Comparison of ENCODE assay signal across 8 cellular contexts in genomic region chr2:97748397-97748796, GRCh38. TPM values are rescaled to one million over a fixed set of nuclear protein-coding genes. Genes with fewer than 3 reads are reported as not detected.
DNase-seq lines count a peak whose midpoint lies in the region; ATAC-seq and TF ChIP-seq lines count a peak whose summit lies in the region.

No MANE protein-coding gene starts in this region.

- H3K27me3 Mint-ChIP-seq in activated naive CD8-positive, alpha-beta T cell treated with anti-CD3 and anti-CD28 coated beads for 36 hours, result no peaks in the 10 kb centered on the region
- no peaks in the 10 kb centered on the region for H3K27me3 Mint-ChIP-seq in type B pancreatic cell

- 55 to 57% methylated on average over 10 of the region's 10 CpGs for WGBS in aorta, 2 donors

- ATAC-seq in SK-N-SH treated with all-trans-retinoic acid at 6 μM for 48 hours (peak; percentile 76; the same call in 2 of the 3 replicates), aorta (ENCODE audit: low FRiP score) (no peak), GM18517 (IDR thresholded peaks at IDR 0.05; ENCODE audit: unreplicated experiment) (no peak)

- intact Hi-C loops in aorta (cut with DNase I), result no loop called here

- H3K4me1 ChIP-seq in aorta (ENCODE audit: control insufficient read depth in 1 of 2, insufficient read depth in 2 of 2, low read length in 2 of 2), result no peaks in the 10 kb centered on the region

- H3K27me3 ChIP-seq in aorta (ENCODE audit: control insufficient read depth in 1 of 2, insufficient read depth in 2 of 2, low read length in 1 of 2), result no peaks in the 10 kb centered on the region

- DNase-seq in HEK293T (ENCODE audit: extremely low spot score) (peak; percentile 61), medulla oblongata (ENCODE audit: extremely low spot score) (peak; percentile 7), type B pancreatic cell (ENCODE audit: extremely low spot score, unreplicated experiment) (peak; percentile 67), aorta (no peak)
- peak; percentile 74 for DNase-seq in activated naive CD8-positive, alpha-beta T cell treated with anti-CD3 and anti-CD28 coated beads for 36 hours

- H3K9me3 ChIP-seq in aorta (ENCODE audit: control insufficient read depth, low read length), result no peaks in the 10 kb centered on the region

- H3K27ac ChIP-seq in C4-2B (no peak overlapping the region), aorta (ENCODE audit: low read depth in 1 of 2, low read length in 2 of 2) (no peak overlapping the region)

- no peaks in the 10 kb centered on the region for H3K9me3 Mint-ChIP-seq in activated naive CD8-positive, alpha-beta T cell treated with anti-CD3 and anti-CD28 coated beads for 36 hours
- H3K9me3 Mint-ChIP-seq in type B pancreatic cell, result peaks cover 5% of the 10 kb centered on the region

- peaks cover 0 to 2% of the 10 kb centered on the region in 2 donors for H3K36me3 ChIP-seq in aorta (ENCODE audit: control insufficient read depth in 1 of 2, insufficient read depth in 2 of 2, low read length in 1 of 2)

- peaks cover 8% of the 10 kb centered on the region for H3K36me3 Mint-ChIP-seq in activated naive CD8-positive, alpha-beta T cell treated with anti-CD3 and anti-CD28 coated beads for 36 hours
- H3K36me3 Mint-ChIP-seq in type B pancreatic cell, result peaks cover 28% of the 10 kb centered on the region

- peaks cover 36% of the 10 kb centered on the region for H3K4me1 Mint-ChIP-seq in activated naive CD8-positive, alpha-beta T cell treated with anti-CD3 and anti-CD28 coated beads for 36 hours
- H3K4me1 Mint-ChIP-seq in type B pancreatic cell (ENCODE audit: unreplicated experiment), result peaks cover 50% of the 10 kb centered on the region

- no peak overlapping the region for H3K4me3 Mint-ChIP-seq in activated naive CD8-positive, alpha-beta T cell treated with anti-CD3 and anti-CD28 coated beads for 36 hours
- no peak overlapping the region for H3K4me3 Mint-ChIP-seq in type B pancreatic cell

- TF ChIP-seq CTCF in C4-2B (conservative IDR thresholded peaks at IDR 0.05), result peak; percentile 36
- peak; percentile 58 for TF ChIP-seq CTCF in type B pancreatic cell (conservative IDR thresholded peaks at IDR 0.05)

- peak overlapping the region; percentile 58 for H3K27ac Mint-ChIP-seq in activated naive CD8-positive, alpha-beta T cell treated with anti-CD3 and anti-CD28 coated beads for 36 hours
- H3K27ac Mint-ChIP-seq in type B pancreatic cell, result no peak overlapping the region

- CTCF ChIA-PET in HEK293T (lab: Yijun Ruan, JAX), result interaction anchor here (1.3 to 1.5 kb wide), 5 partner anchors 13 to 50 kb away, joined by 3 to 5 read pairs (median 4); no protein-coding TSS in a partner anchor

- POLR2A ChIA-PET in HEK293T (lab: Yijun Ruan, JAX), result no interaction called here

- H3K4me3 ChIP-seq in aorta (ENCODE audit: low read length in 2 of 2), result no peak overlapping the region

TF ChIP-seq in HEK293T, 16 proteins besides CTCF, POLR2A, EP300 and RAD21:
- TF ChIP-seq TARDBP (IDR thresholded peaks at IDR 0.05) (no peak), FOXA1 (IDR thresholded peaks at IDR 0.05) (no peak), PKNOX1 (IDR thresholded peaks at IDR 0.05) (no peak), SP1 (IDR thresholded peaks at IDR 0.05) (no peak), SUZ12 (IDR thresholded peaks at IDR 0.05) (no peak), LEF1 (IDR thresholded peaks at IDR 0.05; ENCODE audit: borderline replicate concordance) (no peak), CTBP1 (IDR thresholded peaks at IDR 0.05; ENCODE audit: borderline replicate concordance) (no peak), L3MBTL2 (conservative IDR thresholded peaks at IDR 0.05) (no peak), ELF4 (IDR thresholded peaks at IDR 0.05) (no peak), FOXK2 (IDR thresholded peaks at IDR 0.05) (no peak), BHLHE40 (IDR thresholded peaks at IDR 0.05; ENCODE audit: borderline replicate concordance) (no peak)

TF ChIP-seq in SK-N-SH treated with all-trans-retinoic acid at 6 μM for 48 hours, 23 proteins besides CTCF, POLR2A, EP300 and RAD21:
- no peak for TF ChIP-seq ZFP3 (CRISPR knock-in tag; IDR thresholded peaks at IDR 0.05)
- no peak for TF ChIP-seq ISL1 (CRISPR knock-in tag; IDR thresholded peaks at IDR 0.05)
- TF ChIP-seq ARNTL (CRISPR knock-in tag; IDR thresholded peaks at IDR 0.05; ENCODE audit: borderline replicate concordance, low read depth), result no peak
- TF ChIP-seq CREB5 (CRISPR knock-in tag; IDR thresholded peaks at IDR 0.05; ENCODE audit: low read depth), result no peak
- no peak for TF ChIP-seq PATZ1 (CRISPR knock-in tag; IDR thresholded peaks at IDR 0.05; ENCODE audit: borderline replicate concordance)
- no peak for TF ChIP-seq TSHZ2 (CRISPR knock-in tag; IDR thresholded peaks at IDR 0.05)
- TF ChIP-seq SNAI2 (CRISPR knock-in tag; IDR thresholded peaks at IDR 0.05), result no peak
- no peak for TF ChIP-seq CSDC2 (CRISPR knock-in tag; IDR thresholded peaks at IDR 0.05)
- TF ChIP-seq ESRRG (CRISPR knock-in tag; IDR thresholded peaks at IDR 0.05), result no peak
- TF ChIP-seq ZNF8 (CRISPR knock-in tag; IDR thresholded peaks at IDR 0.05), result no peak
- no peak for TF ChIP-seq RARB (CRISPR knock-in tag; IDR thresholded peaks at IDR 0.05)
- TF ChIP-seq TCF4 (CRISPR knock-in tag; IDR thresholded peaks at IDR 0.05; ENCODE audit: borderline replicate concordance), result no peak
- TF ChIP-seq CSRNP3 (CRISPR knock-in tag; IDR thresholded peaks at IDR 0.05), result no peak

RNA-seq across cellular contexts. Expression of gene ZAP70, which starts 35.0 kb away (rescaled TPM):
- 100 to 1,000 TPM; 198 to 204 TPM for total RNA-seq in activated naive CD8-positive, alpha-beta T cell treated with anti-CD3 and anti-CD28 coated beads for 36 hours
- total RNA-seq in type B pancreatic cell (ENCODE audit: low replicate concordance) (1.2 and 2.5 TPM in 2 replicates), aorta (1 to 10 TPM; 4.3 to 7.5 TPM)
- polyA plus RNA-seq in aorta, result 1 to 10 TPM; 1.3 to 2.8 TPM

Comparison
In these comparisons a context has a peak if more than half of its experiments do, and no peak if none do; other contexts are left out.
1. DNase-seq: peak in HEK293T (single experiment), activated naive CD8-positive, alpha-beta T cell treated with anti-CD3 and anti-CD28 coated beads for 36 hours (single experiment), medulla oblongata (single experiment) and type B pancreatic cell (single experiment); none in aorta (0 of 2).
2. RNA of gene ZAP70, which starts 35.0 kb away (total RNA-seq): 198 to 204 TPM in activated naive CD8-positive, alpha-beta T cell treated with anti-CD3 and anti-CD28 coated beads for 36 hours; 4.3 to 7.5 TPM in aorta and 1.2 to 2.5 TPM in type B pancreatic cell; every median in the first group is over 10 times any median in the second.